20 cellular contexts compared by ENCODE assay signal in genomic region chr18:79724299-79725080, GRCh38.
"Had no signal": no experiment of that assay in that cellular context is flagged by ENCODE, and none has a peak within 500 bp of the region (broad histone marks: within the 10 kb centered on the region; RNA-seq: fewer than 3 reads in every experiment).

No MANE protein-coding gene starts in this region.

- H3K4me1 ChIP-seq: sigmoid colon had no signal

- H3K4me3 Mint-ChIP-seq: activated CD4-positive, alpha-beta T cell treated with anti-CD3 and anti-CD28 coated beads for 36 hours; WTC11 had no signal

- FAIRE-seq: frontal cortex, islet of Langerhans had no signal

- DNase-seq: activated CD4-positive, alpha-beta T cell treated with anti-CD3 and anti-CD28 coated beads for 36 hours; activated CD4-positive, alpha-beta T cell treated with anti-CD3 and anti-CD28 coated beads, Interleukin-2, amount 50 U/mL, for 4 hours; activated gamma-delta T cell treated with Interleukin-2 at 50 U/mL for 16 hours; cerebellar nuclear complex; cortex of kidney; hypothalamus; mesenchymal stem cell; naive B cell; retina; sigmoid colon; stimulated activated CD4-positive, alpha-beta T cell treated with anti-CD3 and anti-CD28 coated beads, Interleukin-2, amount 100 ng/mL, for 48 hours; stimulated activated CD8-positive, alpha-beta memory T cell treated with anti-CD3 and anti-CD28 coated beads, Interleukin-4, amount 100 ng/mL, for 48 hours; stimulated activated naive CD4-positive, alpha-beta T cell treated with Interleukin-2 at 50 U/mL for 16 hours; T1000 had no signal

- H3K9me3 ChIP-seq: sigmoid colon had no signal

- H3K4me1 Mint-ChIP-seq: WTC11 had no signal

- H3K27me3 ChIP-seq: sigmoid colon had no signal

- H3K4me3 ChIP-seq: sigmoid colon, thoracic aorta had no signal

- H3K27ac ChIP-seq: sigmoid colon, thoracic aorta had no signal

- H3K27ac Mint-ChIP-seq: activated CD4-positive, alpha-beta T cell treated with anti-CD3 and anti-CD28 coated beads for 36 hours; progenitor cell of endocrine pancreas had no signal

- H3K27me3 Mint-ChIP-seq: activated CD4-positive, alpha-beta T cell treated with anti-CD3 and anti-CD28 coated beads for 36 hours; naive B cell; progenitor cell of endocrine pancreas had no signal

- ATAC-seq: activated CD4-positive, alpha-beta T cell treated with anti-CD3 and anti-CD28 coated beads for 36 hours; esophagus mucosa; WTC11 had no signal
